ENCODE assay signal across 11 cellular contexts in genomic region chrX:73262991-73263390, GRCh38. TPM values are rescaled to one million over a fixed set of nuclear protein-coding genes. Genes with fewer than 3 reads are reported as not detected.
DNase-seq lines count a peak whose midpoint lies in the region; ATAC-seq and TF ChIP-seq lines count a peak whose summit lies in the region.
"Had no signal": no experiment of that assay in that cellular context is flagged by ENCODE, and none has a peak within 500 bp of the region (broad histone marks: within the 10 kb centered on the region; RNA-seq: fewer than 3 reads in every experiment).

No MANE protein-coding gene starts in this region.

- H3K4me1 Mint-ChIP-seq in neural progenitor cell: no peaks in the 10 kb centered on the region
- H3K4me1 Mint-ChIP-seq: B cell had no signal

- H3K27me3 Mint-ChIP-seq in neural progenitor cell (ENCODE audit: insufficient read depth, low read depth): peaks cover 3% of the 10 kb centered on the region
- H3K27me3 Mint-ChIP-seq: B cell had no signal

- H3K4me3 ChIP-seq in astrocyte of the cerebellum (ENCODE audit: low read depth, low read length): no peak overlapping the region
- H3K4me3 ChIP-seq in neural progenitor cell: no peak overlapping the region
- H3K4me3 ChIP-seq: SK-N-MC had no signal

- no peaks in the 10 kb centered on the region for H3K9me3 ChIP-seq in neural progenitor cell (ENCODE audit: low read depth)

- in situ Hi-C loops in astrocyte of the cerebellum (cut with HindIII; ENCODE audit: low sequenced_read_pairs): no loop called here

- no peaks in the 10 kb centered on the region for H3K36me3 Mint-ChIP-seq in neural progenitor cell

- no peaks in the 10 kb centered on the region for H3K36me3 ChIP-seq in neural progenitor cell

- H3K9me3 Mint-ChIP-seq in neural progenitor cell: no peaks in the 10 kb centered on the region

- ATAC-seq in GM21786 (IDR thresholded peaks at IDR 0.05; ENCODE audit: unreplicated experiment): no peak
- no peak for ATAC-seq in HG02981 (IDR thresholded peaks at IDR 0.05; ENCODE audit: unreplicated experiment)
- no peak for ATAC-seq in GM19023 (IDR thresholded peaks at IDR 0.05; ENCODE audit: unreplicated experiment)

- H3F3A ChIP-seq in neural progenitor cell (ENCODE audit: low read depth): no peaks in the 10 kb centered on the region

- H3K4me3 Mint-ChIP-seq in neural progenitor cell: no peak overlapping the region
- H3K4me3 Mint-ChIP-seq: B cell had no signal

- DNase-seq in NCI-H2107 treated with DMSO at 0.1 percent for 48 hours (lab: John Stamatoyannopoulos, UW; ENCODE audit: unreplicated experiment) (peak; percentile 6), NCI-H2107 (lab: John Stamatoyannopoulos, UW) (no peak), LoVo (ENCODE audit: low spot score) (peak; percentile 0), astrocyte of the cerebellum (ENCODE audit: low read depth) (peak; percentile 0), neural progenitor cell (ENCODE audit: low spot score) (peak; percentile 20)
- DNase-seq: stimulated activated CD4-positive, alpha-beta T cell treated with anti-CD3 and anti-CD28 coated beads, Interleukin-4, amount 100 ng/mL, for 24 hours had no signal

- H4K20me1 ChIP-seq in neural progenitor cell (ENCODE audit: low read depth): no peaks in the 10 kb centered on the region

- H3K9ac ChIP-seq in neural progenitor cell: no peak overlapping the region

- peak; percentile 13 for TF ChIP-seq CTCF in astrocyte of the cerebellum (IDR thresholded peaks at IDR 0.05; ENCODE audit: low read depth, low read length, missing control alignments)
- TF ChIP-seq CTCF in neural progenitor cell (IDR thresholded peaks at IDR 0.05): peak; percentile 36

- H2AFZ ChIP-seq in neural progenitor cell (replicated peaks): no peak overlapping the region

- H3K4me1 ChIP-seq in neural progenitor cell: no peaks in the 10 kb centered on the region

- H3K4me2 ChIP-seq in neural progenitor cell: no peak overlapping the region

- H3K27ac Mint-ChIP-seq in neural progenitor cell: no peak overlapping the region
- H3K27ac Mint-ChIP-seq: B cell had no signal

- H3K27me3 ChIP-seq in neural progenitor cell: no peaks in the 10 kb centered on the region

- no peak overlapping the region for H3K27ac ChIP-seq in neural progenitor cell
- H3K27ac ChIP-seq: SK-N-MC had no signal

- H3K79me2 ChIP-seq in neural progenitor cell (ENCODE audit: low read depth): no peaks in the 10 kb centered on the region

RNA-seq across cellular contexts. Expression of gene NAP1L2, which starts 48.3 kb away (rescaled TPM):
- total RNA-seq in neural progenitor cell (ENCODE audit: low replicate concordance): 13.3 and 22.6 TPM in 2 replicates
